ENCODE assay signal across 1 cellular context in genomic region chr5:94471496-94471895, GRCh38.
TF ChIP-seq lines count a peak whose summit lies in the region.

No MANE protein-coding gene starts in this region.

TF ChIP-seq in GM23338, 12 proteins besides CTCF, POLR2A, EP300 and RAD21 (continued from another document):
- TF ChIP-seq, protein P1, sequence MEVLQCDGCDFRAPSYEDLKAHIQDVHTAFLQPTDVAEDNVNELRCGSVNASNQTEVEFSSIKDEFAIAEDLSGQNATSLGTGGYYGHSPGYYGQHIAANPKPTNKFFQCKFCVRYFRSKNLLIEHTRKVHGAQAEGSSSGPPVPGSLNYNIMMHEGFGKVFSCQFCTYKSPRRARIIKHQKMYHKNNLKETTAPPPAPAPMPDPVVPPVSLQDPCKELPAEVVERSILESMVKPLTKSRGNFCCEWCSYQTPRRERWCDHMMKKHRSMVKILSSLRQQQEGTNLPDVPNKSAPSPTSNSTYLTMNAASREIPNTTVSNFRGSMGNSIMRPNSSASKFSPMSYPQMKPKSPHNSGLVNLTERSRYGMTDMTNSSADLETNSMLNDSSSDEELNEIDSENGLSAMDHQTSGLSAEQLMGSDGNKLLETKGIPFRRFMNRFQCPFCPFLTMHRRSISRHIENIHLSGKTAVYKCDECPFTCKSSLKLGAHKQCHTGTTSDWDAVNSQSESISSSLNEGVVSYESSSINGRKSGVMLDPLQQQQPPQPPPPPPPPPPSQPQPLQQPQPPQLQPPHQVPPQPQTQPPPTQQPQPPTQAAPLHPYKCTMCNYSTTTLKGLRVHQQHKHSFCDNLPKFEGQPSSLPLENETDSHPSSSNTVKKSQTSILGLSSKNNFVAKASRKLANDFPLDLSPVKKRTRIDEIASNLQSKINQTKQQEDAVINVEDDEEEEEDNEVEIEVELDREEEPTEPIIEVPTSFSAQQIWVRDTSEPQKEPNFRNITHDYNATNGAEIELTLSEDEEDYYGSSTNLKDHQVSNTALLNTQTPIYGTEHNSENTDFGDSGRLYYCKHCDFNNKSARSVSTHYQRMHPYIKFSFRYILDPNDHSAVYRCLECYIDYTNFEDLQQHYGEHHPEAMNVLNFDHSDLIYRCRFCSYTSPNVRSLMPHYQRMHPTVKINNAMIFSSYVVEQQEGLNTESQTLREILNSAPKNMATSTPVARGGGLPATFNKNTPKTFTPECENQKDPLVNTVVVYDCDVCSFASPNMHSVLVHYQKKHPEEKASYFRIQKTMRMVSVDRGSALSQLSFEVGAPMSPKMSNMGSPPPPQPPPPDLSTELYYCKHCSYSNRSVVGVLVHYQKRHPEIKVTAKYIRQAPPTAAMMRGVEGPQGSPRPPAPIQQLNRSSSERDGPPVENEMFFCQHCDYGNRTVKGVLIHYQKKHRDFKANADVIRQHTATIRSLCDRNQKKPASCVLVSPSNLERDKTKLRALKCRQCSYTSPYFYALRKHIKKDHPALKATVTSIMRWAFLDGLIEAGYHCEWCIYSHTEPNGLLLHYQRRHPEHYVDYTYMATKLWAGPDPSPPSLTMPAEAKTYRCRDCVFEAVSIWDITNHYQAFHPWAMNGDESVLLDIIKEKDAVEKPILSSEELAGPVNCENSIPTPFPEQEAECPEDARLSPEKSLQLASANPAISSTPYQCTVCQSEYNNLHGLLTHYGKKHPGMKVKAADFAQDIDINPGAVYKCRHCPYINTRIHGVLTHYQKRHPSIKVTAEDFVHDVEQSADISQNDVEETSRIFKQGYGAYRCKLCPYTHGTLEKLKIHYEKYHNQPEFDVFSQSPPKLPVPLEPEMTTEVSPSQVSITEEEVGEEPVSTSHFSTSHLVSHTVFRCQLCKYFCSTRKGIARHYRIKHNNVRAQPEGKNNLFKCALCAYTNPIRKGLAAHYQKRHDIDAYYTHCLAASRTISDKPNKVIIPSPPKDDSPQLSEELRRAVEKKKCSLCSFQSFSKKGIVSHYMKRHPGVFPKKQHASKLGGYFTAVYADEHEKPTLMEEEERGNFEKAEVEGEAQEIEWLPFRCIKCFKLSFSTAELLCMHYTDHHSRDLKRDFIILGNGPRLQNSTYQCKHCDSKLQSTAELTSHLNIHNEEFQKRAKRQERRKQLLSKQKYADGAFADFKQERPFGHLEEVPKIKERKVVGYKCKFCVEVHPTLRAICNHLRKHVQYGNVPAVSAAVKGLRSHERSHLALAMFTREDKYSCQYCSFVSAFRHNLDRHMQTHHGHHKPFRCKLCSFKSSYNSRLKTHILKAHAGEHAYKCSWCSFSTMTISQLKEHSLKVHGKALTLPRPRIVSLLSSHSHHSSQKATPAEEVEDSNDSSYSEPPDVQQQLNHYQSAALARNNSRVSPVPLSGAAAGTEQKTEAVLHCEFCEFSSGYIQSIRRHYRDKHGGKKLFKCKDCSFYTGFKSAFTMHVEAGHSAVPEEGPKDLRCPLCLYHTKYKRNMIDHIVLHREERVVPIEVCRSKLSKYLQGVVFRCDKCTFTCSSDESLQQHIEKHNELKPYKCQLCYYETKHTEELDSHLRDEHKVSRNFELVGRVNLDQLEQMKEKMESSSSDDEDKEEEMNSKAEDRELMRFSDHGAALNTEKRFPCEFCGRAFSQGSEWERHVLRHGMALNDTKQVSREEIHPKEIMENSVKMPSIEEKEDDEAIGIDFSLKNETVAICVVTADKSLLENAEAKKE (CRISPR knock-in tag; IDR thresholded peaks at IDR 0.05), result no peak
- TF ChIP-seq EZH2phosphoT487 (IDR thresholded peaks at IDR 0.05; ENCODE audit: unreplicated experiment), result no peak
- no peak for TF ChIP-seq REST (IDR thresholded peaks at IDR 0.05; ENCODE audit: unreplicated experiment)
- TF ChIP-seq ETS1 (IDR thresholded peaks at IDR 0.05), result no peak
- TF ChIP-seq EZH2 (IDR thresholded peaks at IDR 0.05; ENCODE audit: low read depth, unreplicated experiment), result no peak
